In genomic region chr7:85023066-85023687, GRCh38 we compare ENCODE assay signal across 9 cellular contexts.
A peak's percentile ranks its signal among the peaks of the same experiment; 100 is the strongest.
DNase-seq lines count a peak whose midpoint lies in the region; ATAC-seq, FAIRE-seq and TF ChIP-seq lines count a peak whose summit lies in the region.
"Had no signal": no experiment of that assay in that cellular context is flagged by ENCODE, and none has a peak within 500 bp of the region (broad histone marks: within the 10 kb centered on the region; RNA-seq: fewer than 3 reads in every experiment).

No MANE protein-coding gene starts in this region.

- no peak overlapping the region for H3K27ac ChIP-seq in C4-2B
- H3K27ac ChIP-seq in lung (ENCODE audit: low read depth in 1 of 2, low read length in 1 of 2) = no peak overlapping the region
- H3K27ac ChIP-seq: ovary had no signal

- peaks cover 0 to 4% of the 10 kb centered on the region in 2 donors for H3K4me1 ChIP-seq in lung (ENCODE audit: control insufficient read depth in 2 of 2, insufficient read depth in 2 of 2, low read length in 2 of 2)

- H3K4me3 ChIP-seq in bronchial epithelial cell (ENCODE audit: low read depth, low read length) (no peak overlapping the region), lung (no peak overlapping the region)
- H3K4me3 ChIP-seq: ovary had no signal

- H3K36me3 ChIP-seq in bronchial epithelial cell (ENCODE audit: control insufficient read depth, insufficient read depth, low read length) = no peaks in the 10 kb centered on the region
- no peaks in the 10 kb centered on the region for H3K36me3 ChIP-seq in lung (ENCODE audit: control insufficient read depth in 2 of 2, insufficient read depth in 2 of 2, low read length in 2 of 2)
- H3K36me3 ChIP-seq: ovary had no signal

- DNase-seq in GM04504 (ENCODE audit: low read depth) = peak; percentile 23
- peak; percentile 68 for DNase-seq in NCI-H460 (ENCODE audit: extremely low read depth, low read depth)
- DNase-seq in bronchial epithelial cell (ENCODE audit: low read depth) = peak; percentile 46
- DNase-seq in lung (ENCODE audit: low spot score) = no peak
- DNase-seq in NCI-H1048 (lab: John Stamatoyannopoulos, UW) = no peak
- DNase-seq in NK-92 (lab: John Stamatoyannopoulos, UW; ENCODE audit: unreplicated experiment) = no peak

- no peaks in the 10 kb centered on the region for H3K9me3 ChIP-seq in lung (ENCODE audit: control insufficient read depth in 2 of 2, insufficient read depth in 1 of 2, low read length in 1 of 2)
- H3K9me3 ChIP-seq: ovary had no signal

- H3K27me3 ChIP-seq in bronchial epithelial cell (ENCODE audit: control insufficient read depth, insufficient read depth, low read length) (no peaks in the 10 kb centered on the region), lung (ENCODE audit: control insufficient read depth, insufficient read depth) (no peaks in the 10 kb centered on the region)
- H3K27me3 ChIP-seq: ovary had no signal

- 25 to 28% methylated on average over 2 of the region's 2 CpGs for WGBS in lung, 2 donors

- FAIRE-seq in bronchial epithelial cell (lab: Jason Lieb, UNC) = no peak

- ATAC-seq in lung (ENCODE audit: insufficient read depth, low FRiP score) = no peak
- no peak for ATAC-seq in GM21360 (IDR thresholded peaks at IDR 0.05; ENCODE audit: unreplicated experiment)

- TF ChIP-seq CTCF in C4-2B (conservative IDR thresholded peaks at IDR 0.05) (peak; percentile 83), bronchial epithelial cell (IDR thresholded peaks at IDR 0.05; ENCODE audit: insufficient read depth, low read length, severe bottlenecking) (peak; percentile 31), lung (IDR thresholded peaks at IDR 0.05; ENCODE audit: control extremely low read depth, extremely low read depth) (peak; percentile 54)

Comparison
In these comparisons a context has a peak if more than half of its experiments do, and no peak if none do; other contexts are left out.
1. CTCF ChIP-seq: peak in every context shown above with its lines; median percentile 83 in C4-2B; 54 in lung; 31 in bronchial epithelial cell.
2. DNase-seq: peak in GM04504 (single experiment), NCI-H460 (single experiment) and bronchial epithelial cell (single experiment); none in lung (single experiment), NCI-H1048 (single experiment) and NK-92 (single experiment).